In genomic region chr6:104064876-104065275, GRCh38 we compare ENCODE assay signal across 25 cellular contexts.
"Had no signal": no experiment of that assay in that cellular context is flagged by ENCODE, and none has a peak within 500 bp of the region (broad histone marks: within the 10 kb centered on the region; RNA-seq: fewer than 3 reads in every experiment).

No MANE protein-coding gene starts in this region.

- H3K27me3 ChIP-seq: left lung, pancreas, suprapubic skin, tibial artery, uterus had no signal

- H3K4me1 ChIP-seq: left lung, lower lobe of right lung, pancreas, prostate gland, suprapubic skin, tibial artery, uterus had no signal

- H3K27ac ChIP-seq: left lung, lower lobe of right lung, pancreas, prostate gland, skin epidermis, suprapubic skin, thoracic aorta, tibial artery, uterus had no signal

- H3K36me3 ChIP-seq: left lung, lower lobe of right lung, pancreas, prostate gland, suprapubic skin, thoracic aorta, tibial artery, uterus had no signal

- DNase-seq: hippocampal formation; kidney glomerular epithelial cell; left cardiac atrium; left lung; lower lobe of right lung; mammary epithelial cell; mesenchymal stem cell; naive thymus-derived CD8-positive, alpha-beta T cell; pancreas; posterior cingulate gyrus; retina; right cardiac atrium; stimulated activated CD4-positive, alpha-beta T cell treated with anti-CD3 and anti-CD28 coated beads, Interleukin-12 subunit alpha, Interleukin-12 subunit beta, amount 100 ng/mL, for 4 hours; stimulated activated CD4-positive, alpha-beta T cell treated with anti-CD3 and anti-CD28 coated beads, Interleukin-15, amount 100 ng/mL, for 24 hours; stimulated activated CD4-positive, alpha-beta T cell treated with anti-CD3 and anti-CD28 coated beads, Interleukin-2, amount 100 ng/mL, for 24 hours; stimulated activated CD4-positive, alpha-beta T cell treated with anti-CD3 and anti-CD28 coated beads, Interleukin-4, amount 100 ng/mL, for 1 hour; stimulated activated naive CD4-positive, alpha-beta T cell; tibial artery; uterus had no signal

- ATAC-seq: left cardiac atrium; left lung; lower lobe of right lung; naive thymus-derived CD8-positive, alpha-beta T cell; pancreas; right cardiac atrium; sciatic nerve had no signal

- FAIRE-seq: keratinocyte, pancreas had no signal

- H3K4me3 ChIP-seq: left lung, lower lobe of right lung, pancreas, prostate gland, skin epidermis, suprapubic skin, thoracic aorta, tibial artery, uterus had no signal

- H3K9me3 ChIP-seq: lower lobe of right lung, pancreas, prostate gland, suprapubic skin, thoracic aorta, tibial artery, uterus had no signal
